1 cellular context compared by ENCODE assay signal in genomic region chr17:74981318-74981978, GRCh38.
TF ChIP-seq lines count a peak whose summit lies in the region.

No MANE protein-coding gene starts in this region.

TF ChIP-seq in IMR-90, 13 proteins besides CTCF, POLR2A, EP300 and RAD21:
- peak; percentile 1; the same call in 1 of the 2 replicates for TF ChIP-seq SMC3 (IDR thresholded peaks at IDR 0.05; ENCODE audit: low read depth, low read length)
- no peak for TF ChIP-seq NFE2L2 (IDR thresholded peaks at IDR 0.05; ENCODE audit: low read depth, low read length)
